In genomic region chr12:24078318-24078765, GRCh38 we compare ENCODE assay signal across 1 cellular context.
TF ChIP-seq lines count a peak whose summit lies in the region.

No MANE protein-coding gene starts in this region.

TF ChIP-seq in H1, 55 proteins besides CTCF, POLR2A, EP300 and RAD21:
- TF ChIP-seq KDM4A (IDR thresholded peaks at IDR 0.05; ENCODE audit: low read depth, low read length, severe bottlenecking) (no peak), CHD1 (IDR thresholded peaks at IDR 0.05; ENCODE audit: low read depth, low read length) (no peak), CBX5 (IDR thresholded peaks at IDR 0.05; ENCODE audit: low read depth, low read length) (no peak), BCL11A (IDR thresholded peaks at IDR 0.05; ENCODE audit: low read depth in 2 of 2, low read length in 2 of 2) (no peak), EZH2 (IDR thresholded peaks at IDR 0.05; ENCODE audit: low read depth, low read length, severe bottlenecking) (no peak), POU5F1 (IDR thresholded peaks at IDR 0.05; ENCODE audit: low read depth, low read length) (no peak), TAF7 (optimal IDR thresholded peaks at IDR 0.05; ENCODE audit: borderline replicate concordance, low read depth, low read length) (no peak), CEBPB (IDR thresholded peaks at IDR 0.05; ENCODE audit: low read depth, low read length) (no peak), HDAC2 (IDR thresholded peaks at IDR 0.05; ENCODE audit: borderline replicate concordance in 1 of 2, low read depth in 2 of 2, low read length in 2 of 2) (no peak), ATF2 (IDR thresholded peaks at IDR 0.05; ENCODE audit: low read length) (no peak), BACH1 (IDR thresholded peaks at IDR 0.05; ENCODE audit: low read length) (no peak), GTF2F1 (IDR thresholded peaks at IDR 0.05; ENCODE audit: borderline replicate concordance, low read depth, low read length) (no peak), RXRA (IDR thresholded peaks at IDR 0.05; ENCODE audit: insufficient read depth, low read depth, low read length) (no peak), RFX5 (IDR thresholded peaks at IDR 0.05; ENCODE audit: borderline replicate concordance, low read depth, low read length) (no peak), SIRT6 (IDR thresholded peaks at IDR 0.05; ENCODE audit: low read length) (no peak), ATF3 (IDR thresholded peaks at IDR 0.05; ENCODE audit: insufficient read depth, low read depth, low read length) (no peak), TAF1 (IDR thresholded peaks at IDR 0.05; ENCODE audit: low read depth, low read length) (no peak), RNF2 (IDR thresholded peaks at IDR 0.05; ENCODE audit: borderline replicate concordance, low read depth, low read length, missing control alignments, poor library complexity, severe bottlenecking) (no peak)
